ENCODE assay signal across 9 cellular contexts in the genomic region with DNA sequence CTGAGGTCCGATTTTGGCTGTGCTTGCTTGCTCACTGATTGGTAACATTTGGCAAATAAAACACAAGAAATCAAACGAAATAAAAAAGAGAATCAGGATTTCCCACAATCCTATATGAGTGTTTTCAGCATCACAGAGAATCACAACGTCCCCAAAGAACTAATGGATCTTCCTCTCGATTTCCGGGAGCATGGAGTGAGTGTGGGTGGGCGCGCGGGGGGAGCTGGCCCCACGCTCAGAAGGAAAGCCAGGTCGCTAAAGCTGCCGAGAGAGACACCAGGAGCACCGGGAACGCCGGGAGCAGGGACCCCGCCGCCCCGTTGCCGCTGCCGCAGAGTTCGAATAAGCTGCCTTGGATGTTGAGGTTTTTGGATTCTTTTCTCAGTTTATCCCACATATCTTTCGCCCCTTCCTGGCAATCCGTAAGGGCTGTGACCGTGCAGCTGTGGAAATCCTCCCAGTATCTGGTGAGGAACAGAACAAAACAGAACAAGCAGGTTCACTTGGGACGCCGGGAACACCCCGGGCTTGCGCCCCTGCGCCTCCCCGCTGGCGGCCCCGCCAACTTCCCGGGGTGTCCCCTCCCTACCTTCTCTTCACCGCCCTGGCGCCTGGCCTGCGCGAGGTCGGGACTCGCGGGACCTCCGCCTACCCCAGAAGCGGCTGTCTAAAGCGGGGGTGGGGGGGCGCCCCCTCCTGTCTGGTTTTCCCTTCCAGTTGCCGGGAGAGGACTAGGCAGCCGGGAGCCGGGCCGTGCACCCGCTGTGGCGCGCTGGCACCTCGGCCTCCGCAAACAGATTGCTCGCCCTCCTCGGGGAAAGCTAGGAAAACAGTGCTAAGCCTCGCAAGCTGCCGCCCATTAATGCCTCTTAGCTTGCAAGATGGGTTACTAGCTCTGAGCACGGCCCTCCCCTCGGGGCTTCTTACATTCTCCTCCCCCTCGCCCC. TPM values are rescaled to one million over a fixed set of nuclear protein-coding genes. Genes with fewer than 3 reads are reported as not detected.
DNase-seq lines count a peak whose midpoint lies in the region; ATAC-seq, FAIRE-seq and TF ChIP-seq lines count a peak whose summit lies in the region.
"Had no signal": no experiment of that assay in that cellular context is flagged by ENCODE, and none has a peak within 500 bp of the region (broad histone marks: within the 10 kb centered on the region; RNA-seq: fewer than 3 reads in every experiment).

No MANE protein-coding gene starts in this region.

- peak overlapping the region; percentile 56 for H3K9ac ChIP-seq in SK-N-MC (ENCODE audit: insufficient read length)

- FAIRE-seq in D721Med (lab: Jason Lieb, UNC) (no peak), H54 (lab: Jason Lieb, UNC) (no peak)

- TF ChIP-seq EP300 in gastroesophageal sphincter (IDR thresholded peaks at IDR 0.05), result no peak

- H3K9me3 ChIP-seq in SK-N-MC (ENCODE audit: low read depth, low read length), result no peaks in the 10 kb centered on the region
- peaks cover 0 to 11% (median 0%) of the 10 kb centered on the region in 3 donors for H3K9me3 ChIP-seq in gastroesophageal sphincter

- no peak for TF ChIP-seq POLR2A in gastroesophageal sphincter (IDR thresholded peaks at IDR 0.05)
- no peak for TF ChIP-seq POLR2A in H54 (IDR thresholded peaks at IDR 0.05; ENCODE audit: low read depth, low read length)

- TF ChIP-seq CTCF in D721Med (IDR thresholded peaks at IDR 0.05; ENCODE audit: insufficient read depth, missing control alignments), result no peak
- peak in 1 of 4 experiments; percentile 40 for TF ChIP-seq CTCF in gastroesophageal sphincter (IDR thresholded peaks at IDR 0.05)

- H3K36me3 ChIP-seq in SK-N-MC (ENCODE audit: insufficient read depth, low read length), result peaks cover 11% of the 10 kb centered on the region; the same call in 1 of the 2 replicates
- H3K36me3 ChIP-seq in gastroesophageal sphincter, result no peaks in the 10 kb centered on the region

- in situ Hi-C loops in KBM-7 (cut with MboI; ENCODE audit: low pct_unique_long_range_greater_than_20kb, low sequenced_read_pairs), result no loop called here

- H3K4me3 ChIP-seq in SK-N-MC, result peak overlapping the region; percentile 73
- peak overlapping the region in 1 of 2 donors; percentile 39 for H3K4me3 ChIP-seq in gastroesophageal sphincter

- WGBS in gastroesophageal sphincter (ENCODE audit: low coverage in 1 of 2), 2 donors, result 6 to 16% methylated on average over 15 to 17 of the region's 59 CpGs

- peak overlapping the region; percentile 94 for H3K27ac ChIP-seq in SK-N-MC
- peak overlapping the region in 3 of 4 donors; percentile 45 to 71 (median 71) for H3K27ac ChIP-seq in gastroesophageal sphincter

- H3K27me3 ChIP-seq in gastroesophageal sphincter, result peaks cover 100% of the 10 kb centered on the region

- H3K4me1 ChIP-seq in gastroesophageal sphincter, result peaks cover 0 to 79% (median 39%) of the 10 kb centered on the region in 3 donors

- DNase-seq in D721Med (ENCODE audit: insufficient read length, low spot score) (peak; percentile 79), SK-N-MC (ENCODE audit: low read depth, low spot score) (no peak), posterior vena cava (ENCODE audit: low spot score) (peak; percentile 81), H54 (ENCODE audit: insufficient read length, low spot score) (no peak), NCI-H526 treated with DMSO at 0.1 percent for 48 hours (lab: John Stamatoyannopoulos, UW) (no peak), KBM-7 (no peak)
- DNase-seq: MV-4-11 had no signal

- intact Hi-C loops in posterior vena cava (cut with DNase I), result no loop called here

- ATAC-seq in gastroesophageal sphincter, result no peak
- ATAC-seq in GM21360 (IDR thresholded peaks at IDR 0.05; ENCODE audit: unreplicated experiment), result no peak

RNA-seq across cellular contexts. Expression of a gene that starts 7.7 kb away (rescaled TPM):
- total RNA-seq in gastroesophageal sphincter (10 to 100 TPM in 3 of 4 donors, 1 to 10 TPM in 1; 5.6 to 22.7 (median 15.1) TPM), posterior vena cava (10 to 100 TPM; 12.8 to 15.9 TPM)

Comparison
In these comparisons a context has a peak if more than half of its experiments do, and no peak if none do; other contexts are left out.
1. DNase-seq: peak in D721Med (single experiment) and posterior vena cava (single experiment); none in SK-N-MC (single experiment), H54 (single experiment), NCI-H526 treated with DMSO at 0.1 percent for 48 hours (single experiment) and KBM-7 (single experiment).